13 cellular contexts compared by ENCODE assay signal in genomic region chr13:24247016-24247415, GRCh38.
"Had no signal": no experiment of that assay in that cellular context is flagged by ENCODE, and none has a peak within 500 bp of the region (broad histone marks: within the 10 kb centered on the region; RNA-seq: fewer than 3 reads in every experiment).

No MANE protein-coding gene starts in this region.

- H3K36me3 ChIP-seq: gastrocnemius medialis, prostate gland had no signal

- H3K4me1 ChIP-seq: gastrocnemius medialis, prostate gland, right lobe of liver had no signal

- H3K9me3 ChIP-seq: gastrocnemius medialis, prostate gland, right lobe of liver had no signal

- H3K4me3 Mint-ChIP-seq: activated naive CD4-positive, alpha-beta T cell treated with anti-CD3 and anti-CD28 coated beads, Interleukin-2, amount 50 U/mL, for 24 hours had no signal

- H3K4me3 ChIP-seq: gastrocnemius medialis, prostate gland, right lobe of liver had no signal

- H3K4me1 Mint-ChIP-seq: stimulated activated naive B cell treated with anti-CD40 and anti-IgM and Interleukin-4, amounts not matched to agents 10 μg/mL and 1 μg/mL and 100 μg/mL, for 72 hours had no signal

- DNase-seq: aorta; effector CD8-positive, alpha-beta T cell; gastrocnemius medialis; left ventricle myocardium superior; mesenchymal stem cell; right lobe of liver; stimulated activated CD4-positive, alpha-beta T cell treated with anti-CD3 and anti-CD28 coated beads, Interleukin-1b, Interleukin-23, amount 100 ng/mL, for 48 hours; stimulated activated naive B cell treated with anti-CD40 and anti-IgM and Interleukin-4, amounts not matched to agents 10 μg/mL and 1 μg/mL and 100 μg/mL, for 72 hours; substantia nigra; trophoblast cell had no signal

- H3K27ac Mint-ChIP-seq: stimulated activated naive B cell treated with anti-CD40 and anti-IgM and Interleukin-4, amounts not matched to agents 10 μg/mL and 1 μg/mL and 100 μg/mL, for 72 hours had no signal

- H3K9me3 Mint-ChIP-seq: activated naive CD4-positive, alpha-beta T cell treated with anti-CD3 and anti-CD28 coated beads, Interleukin-2, amount 50 U/mL, for 24 hours; stimulated activated naive B cell treated with anti-CD40 and anti-IgM and Interleukin-4, amounts not matched to agents 10 μg/mL and 1 μg/mL and 100 μg/mL, for 72 hours had no signal

- H3K27me3 Mint-ChIP-seq: activated naive CD4-positive, alpha-beta T cell treated with anti-CD3 and anti-CD28 coated beads, Interleukin-2, amount 50 U/mL, for 24 hours; stimulated activated naive B cell treated with anti-CD40 and anti-IgM and Interleukin-4, amounts not matched to agents 10 μg/mL and 1 μg/mL and 100 μg/mL, for 72 hours had no signal

- H3K36me3 Mint-ChIP-seq: activated naive CD4-positive, alpha-beta T cell treated with anti-CD3 and anti-CD28 coated beads, Interleukin-2, amount 50 U/mL, for 24 hours; stimulated activated naive B cell treated with anti-CD40 and anti-IgM and Interleukin-4, amounts not matched to agents 10 μg/mL and 1 μg/mL and 100 μg/mL, for 72 hours had no signal

- ATAC-seq: gastrocnemius medialis; left ventricle myocardium superior; right lobe of liver; stimulated activated naive B cell treated with anti-CD40 and anti-IgM and Interleukin-4, amounts not matched to agents 10 μg/mL and 1 μg/mL and 100 μg/mL, for 72 hours had no signal

- H3K27ac ChIP-seq: epithelial cell of prostate, gastrocnemius medialis, prostate gland, right lobe of liver had no signal

- H3K27me3 ChIP-seq: gastrocnemius medialis, right lobe of liver had no signal
